7 cellular contexts compared by ENCODE assay signal in genomic region chr20:63538204-63539091, GRCh38. TPM values are rescaled to one million over a fixed set of nuclear protein-coding genes. Genes with fewer than 3 reads are reported as not detected.
DNase-seq lines count a peak whose midpoint lies in the region; ATAC-seq and TF ChIP-seq lines count a peak whose summit lies in the region.
"Had no signal": no experiment of that assay in that cellular context is flagged by ENCODE, and none has a peak within 500 bp of the region (broad histone marks: within the 10 kb centered on the region; RNA-seq: fewer than 3 reads in every experiment).

No MANE protein-coding gene starts in this region.

- no peak for ATAC-seq in HG02870 (IDR thresholded peaks at IDR 0.05; ENCODE audit: unreplicated experiment)
- ATAC-seq in HG03354 (IDR thresholded peaks at IDR 0.05; ENCODE audit: poor library complexity, severe bottlenecking, unreplicated experiment) = no peak

- H3K27ac ChIP-seq in subcutaneous abdominal adipose tissue (ENCODE audit: low read depth, low read length) = no peak overlapping the region

- TF ChIP-seq CTCF in epithelial cell of proximal tubule (conservative IDR thresholded peaks at IDR 0.05; ENCODE audit: low read depth, low read length) = no peak

- peak overlapping the region in 1 of 5 donors; percentile 37 for H3K9ac ChIP-seq in subcutaneous abdominal adipose tissue (ENCODE audit: low read length in 5 of 5)

- H3K4me1 ChIP-seq in subcutaneous abdominal adipose tissue (ENCODE audit: control insufficient read depth in 5 of 5, insufficient read depth in 5 of 5, low read length in 5 of 5) = peaks cover 0 to 24% (median 20%) of the 10 kb centered on the region in 5 donors

- H3K4me3 ChIP-seq in epithelial cell of proximal tubule (ENCODE audit: low read depth, low read length) (peak overlapping the region; percentile 46), subcutaneous abdominal adipose tissue (ENCODE audit: low read depth in 1 of 5, low read length in 5 of 5) (peak overlapping the region in 3 of 5 donors; percentile 34 to 49 (median 45))

- no peaks in the 10 kb centered on the region for H3K9me3 ChIP-seq in subcutaneous abdominal adipose tissue (ENCODE audit: control insufficient read depth in 5 of 5, low read length in 5 of 5)

- no peaks in the 10 kb centered on the region for H3K36me3 ChIP-seq in subcutaneous abdominal adipose tissue (ENCODE audit: control insufficient read depth in 5 of 5, insufficient read depth in 5 of 5, low read length in 5 of 5)

- DNase-seq in ELR (ENCODE audit: low read depth) = peak; percentile 74
- DNase-seq in NCI-H774 (lab: John Stamatoyannopoulos, UW) = peak; percentile 64
- DNase-seq in epithelial cell of proximal tubule (ENCODE audit: low read depth) = no peak

- peaks cover 26 to 37% (median 28%) of the 10 kb centered on the region in 5 donors for H3K27me3 ChIP-seq in subcutaneous abdominal adipose tissue (ENCODE audit: control insufficient read depth in 5 of 5, insufficient read depth in 4 of 5, low read length in 5 of 5)

RNA-seq across cellular contexts. Expression of gene PTK6, which starts 1.3 kb away (rescaled TPM):
- total RNA-seq in epithelial cell of proximal tubule = not detected in 2 replicates

RNA-seq across cellular contexts. Expression of gene SRMS, which starts 9.1 kb away (rescaled TPM):
- not detected in 2 replicates for total RNA-seq in epithelial cell of proximal tubule
- total RNA-seq: T-helper 2 cell treated with Interferon-gamma antibody and Interleukin-4, amounts not matched to agents 100 ng/mL and 5 ng/mL, for 36 hours had no signal

RNA-seq across cellular contexts. Expression of gene FNDC11, which starts 15.5 kb away (rescaled TPM):
- 1.7 TPM in 2 replicates for total RNA-seq in epithelial cell of proximal tubule

RNA-seq across cellular contexts. Expression of gene PPDPF, which starts 17.9 kb away (rescaled TPM):
- total RNA-seq in epithelial cell of proximal tubule = 99.3 and 247 TPM in 2 replicates

RNA-seq across cellular contexts. Expression of gene HELZ2, which starts 35.6 kb away (rescaled TPM):
- total RNA-seq in epithelial cell of proximal tubule = 25.7 and 48.8 TPM in 2 replicates
